8 cellular contexts compared by ENCODE assay signal in the genomic region with DNA sequence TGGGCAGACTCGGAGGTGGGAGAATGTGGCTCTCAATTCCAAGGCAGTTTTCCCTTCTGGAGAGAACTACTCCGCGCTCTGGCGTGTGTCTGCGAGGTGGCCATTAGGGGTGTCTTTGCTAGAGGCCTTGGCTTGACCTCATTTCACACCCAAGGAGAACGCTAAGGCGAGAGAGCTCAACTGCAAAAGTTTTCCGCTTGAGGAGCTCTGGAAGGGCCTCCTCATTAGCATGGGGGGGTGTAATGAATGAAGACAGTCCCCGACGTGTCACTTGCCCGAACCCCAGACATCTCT. TPM values are rescaled to one million over a fixed set of nuclear protein-coding genes. Genes with fewer than 3 reads are reported as not detected.
A peak's percentile ranks its signal among the peaks of the same experiment; 100 is the strongest.
DNase-seq lines count a peak whose midpoint lies in the region; ATAC-seq, FAIRE-seq and TF ChIP-seq lines count a peak whose summit lies in the region.

No MANE protein-coding gene starts in this region.

- TF ChIP-seq RAD21 in GM12878 (IDR thresholded peaks at IDR 0.05; ENCODE audit: insufficient read depth, low read depth, low read length) = no peak

- SMC1A ChIA-PET in GM12878 (lab: Charles Lee; ENCODE audit: uncharacterized antibody, unreplicated experiment) = interaction anchor here (0.6 to 2.9 kb wide), 11 partner anchors 10 to 259 kb away, joined by 3 to 24 read pairs (median 3); no protein-coding TSS in a partner anchor

- no peaks in the 10 kb centered on the region for H4K20me1 ChIP-seq in GM12878 (ENCODE audit: control insufficient read depth, insufficient read depth)

- peak overlapping the region; percentile 94 for H3K4me3 ChIP-seq in GM12878

- ATAC-seq in GM21423 (IDR thresholded peaks at IDR 0.05; ENCODE audit: unreplicated experiment) (peak; percentile 18), GM12878 (peak; percentile 55)

- CTCF ChIA-PET in GM12878 (lab: Yijun Ruan, JAX) = interaction anchor here (0.7 to 4.5 kb wide), 12 partner anchors 10 to 290 kb away, joined by 3 to 33 read pairs (median 4); no protein-coding TSS in a partner anchor

- H3K79me2 ChIP-seq in GM12878 (ENCODE audit: control insufficient read depth, insufficient read depth, low read length) = peaks cover 48% of the 10 kb centered on the region

- peak overlapping the region; percentile 97 for H3K4me2 ChIP-seq in GM12878 (ENCODE audit: control insufficient read depth, insufficient read depth)

- in situ Hi-C loops in GM12878 (cut with MboI) = loop anchor here (5.0 kb wide), 2 partner anchors 188 to 248 kb away; no protein-coding TSS in a partner anchor

- peak overlapping the region; percentile 80 for H3K27ac ChIP-seq in KOPT-K1 (ENCODE audit: low read depth, low read length, poor library complexity, severe bottlenecking)
- peak overlapping the region; percentile 97 for H3K27ac ChIP-seq in GM12878 (ENCODE audit: control insufficient read depth, insufficient read depth)
- H3K27ac ChIP-seq in layer of hippocampus (ENCODE audit: low read depth, low read length) = peak overlapping the region; percentile 92
- peak overlapping the region; percentile 91 for H3K27ac ChIP-seq in temporal lobe (ENCODE audit: low read depth, low read length)

- DNase-seq in GM10266 (ENCODE audit: extremely low spot score) (peak; percentile 83), GM12878 (ENCODE audit: low read depth, low spot score) (peak; percentile 51), AG20443 (ENCODE audit: low spot score) (no peak), islet precursor cell (no peak)

- RAD21 ChIA-PET in GM12878 (lab: Charles Lee; ENCODE audit: unreplicated experiment) = interaction anchor here (0.6 to 2.9 kb wide), 17 partner anchors 10 to 478 kb away, joined by 3 to 34 read pairs (median 5); no protein-coding TSS in a partner anchor

- POLR2A ChIA-PET in GM12878 (lab: Charles Lee) = interaction anchor here (0.8 to 2.2 kb wide), 6 partner anchors 9 to 245 kb away, joined by 3 to 7 read pairs (median 5); no protein-coding TSS in a partner anchor

- H3K4me1 ChIP-seq in GM12878 (ENCODE audit: control insufficient read depth, insufficient read depth, low read length) = no peaks in the 10 kb centered on the region

- no peak; the same call in 1 of the 2 replicates for TF ChIP-seq POLR2A in GM12878 (IDR thresholded peaks at IDR 0.05; ENCODE audit: low read depth, low read length)

- TF ChIP-seq CTCF in GM10266 (IDR thresholded peaks at IDR 0.05; ENCODE audit: control insufficient read depth, insufficient read depth, low read depth, missing control alignments) (no peak), GM12878 (IDR thresholded peaks at IDR 0.05 in 2 of 3, conservative IDR thresholded peaks at IDR 0.05 in 1 of 3; ENCODE audit: control insufficient read depth in 2 of 3, extremely low read depth in 1 of 3, insufficient read depth in 1 of 3, low read depth in 3 of 3, low read length in 3 of 3) (no peak)

- BruUV-seq in GM12878 (replicated peaks; lab: Mats Ljungman, UMichigan) = TSS peak; percentile 83

- no peaks in the 10 kb centered on the region for H3K36me3 ChIP-seq in KOPT-K1 (ENCODE audit: insufficient read depth, low read length)
- no peaks in the 10 kb centered on the region for H3K36me3 ChIP-seq in GM12878 (ENCODE audit: control insufficient read depth in 2 of 2, insufficient read depth in 2 of 2, low read length in 1 of 2)

- intact Hi-C loops in GM12878 (cut with micrococcal nuclease; ENCODE audit: unreplicated experiment) = loop anchor here (1.0 kb wide), 1 partner anchor 123 kb away; no protein-coding TSS in a partner anchor

- peak overlapping the region; percentile 92 for H3K9ac ChIP-seq in GM12878 (ENCODE audit: control insufficient read depth, insufficient read depth, low read length)

- H2AFZ ChIP-seq in GM12878 (ENCODE audit: control insufficient read depth, low read depth, low read length) = peak overlapping the region; percentile 87

- H3K9me3 ChIP-seq in KOPT-K1 (ENCODE audit: insufficient read depth, low read length, poor library complexity, severe bottlenecking) = peaks cover 7% of the 10 kb centered on the region
- H3K9me3 ChIP-seq in GM12878 (replicated peaks; ENCODE audit: control insufficient read depth, insufficient read depth, low read length) = peaks cover 9% of the 10 kb centered on the region

- no peaks in the 10 kb centered on the region for H3K27me3 ChIP-seq in GM12878 (replicated peaks in 1 of 2; ENCODE audit: control insufficient read depth in 2 of 2, insufficient read depth in 2 of 2, low read length in 1 of 2)
- no peaks in the 10 kb centered on the region for H3K27me3 ChIP-seq in layer of hippocampus (ENCODE audit: control insufficient read depth, insufficient read depth, low read length)

- WGBS in GM12878 (ENCODE audit: insufficient coverage, insufficient replicate concordance, low lambda C conversion rate, missing lambda C conversion rate) = 1% methylated on average over 11 of the region's 11 CpGs

- TF ChIP-seq EP300 in GM12878 (IDR thresholded peaks at IDR 0.05; ENCODE audit: borderline replicate concordance in 1 of 2, control insufficient read depth in 1 of 2, low read depth in 2 of 2, low read length in 2 of 2) = no peak

- FAIRE-seq in GM12878 (lab: Jason Lieb, UNC) = no peak

TF ChIP-seq in GM12878, 131 proteins besides CTCF, POLR2A, EP300 and RAD21:
- TF ChIP-seq, protein P1, sequence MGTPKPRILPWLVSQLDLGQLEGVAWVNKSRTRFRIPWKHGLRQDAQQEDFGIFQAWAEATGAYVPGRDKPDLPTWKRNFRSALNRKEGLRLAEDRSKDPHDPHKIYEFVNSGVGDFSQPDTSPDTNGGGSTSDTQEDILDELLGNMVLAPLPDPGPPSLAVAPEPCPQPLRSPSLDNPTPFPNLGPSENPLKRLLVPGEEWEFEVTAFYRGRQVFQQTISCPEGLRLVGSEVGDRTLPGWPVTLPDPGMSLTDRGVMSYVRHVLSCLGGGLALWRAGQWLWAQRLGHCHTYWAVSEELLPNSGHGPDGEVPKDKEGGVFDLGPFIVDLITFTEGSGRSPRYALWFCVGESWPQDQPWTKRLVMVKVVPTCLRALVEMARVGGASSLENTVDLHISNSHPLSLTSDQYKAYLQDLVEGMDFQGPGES (IDR thresholded peaks at IDR 0.05) = no peak
- 0 out of 2 replicates have a peak, but pooled peaks have one; percentile 1 for TF ChIP-seq MYB (IDR thresholded peaks at IDR 0.05; ENCODE audit: borderline replicate concordance, low read depth, low read length)
- TF ChIP-seq STAT3 (IDR thresholded peaks at IDR 0.05; ENCODE audit: low read depth, low read length) = no peak
- TF ChIP-seq PAX8 (IDR thresholded peaks at IDR 0.05) = no peak
- TF ChIP-seq HDAC6 (IDR thresholded peaks at IDR 0.05; ENCODE audit: unreplicated experiment) = no peak
- 0 out of 2 replicates have a peak, but pooled peaks have one; percentile 11 for TF ChIP-seq ESRRA (IDR thresholded peaks at IDR 0.05; ENCODE audit: low read length)
- 0 out of 2 replicates have a peak, but pooled peaks have one; percentile 14 for TF ChIP-seq FOXM1 (IDR thresholded peaks at IDR 0.05; ENCODE audit: low read depth, low read length)
- TF ChIP-seq DPF2 (IDR thresholded peaks at IDR 0.05) = 0 out of 2 replicates have a peak, but pooled peaks have one; percentile 31
- TF ChIP-seq NR2F1 (conservative IDR thresholded peaks at IDR 0.05) = peak; percentile 55; the same call in 1 of the 2 replicates
- TF ChIP-seq ZNF207 (IDR thresholded peaks at IDR 0.05; ENCODE audit: borderline replicate concordance) = no peak
- peak; percentile 12; the same call in 1 of the 2 replicates for TF ChIP-seq SMARCA5 (IDR thresholded peaks at IDR 0.05)
- TF ChIP-seq TCF12 (IDR thresholded peaks at IDR 0.05; ENCODE audit: low read depth, low read length) = peak; percentile 3; the same call in 1 of the 2 replicates
- TF ChIP-seq PAX5 (IDR thresholded peaks at IDR 0.05; ENCODE audit: borderline replicate concordance, low read depth, low read length) = peak; percentile 67; the same call in 1 of the 2 replicates
- peak; percentile 41; the same call in 1 of the 3 replicates for TF ChIP-seq POU2F2 (IDR thresholded peaks at IDR 0.05; ENCODE audit: borderline replicate concordance, low read depth, low read length)
- TF ChIP-seq YY1 (IDR thresholded peaks at IDR 0.05; ENCODE audit: low read depth, low read length) = peak; percentile 50; the same call in 1 of the 2 replicates
- peak; percentile 55; the same call in 1 of the 2 replicates for TF ChIP-seq MTA3 (IDR thresholded peaks at IDR 0.05; ENCODE audit: borderline replicate concordance, low read length)
- no peak for TF ChIP-seq SPI1 (IDR thresholded peaks at IDR 0.05; ENCODE audit: borderline replicate concordance, insufficient read depth, low read depth, low read length)

RNA-seq across cellular contexts. Expression of a gene that starts 0.7 kb away (rescaled TPM):
- total RNA-seq in GM12878 (2013; cell fraction: nucleolus; rRNA removed) = 313 and 326 TPM in 2 replicates
- total RNA-seq in GM12878 (2014; rRNA removed) = 24.5 and 31.6 TPM in 2 replicates
- total RNA-seq in GM12878 (2014; rRNA removed; fragmentation: Illumina TruSeq; extraction: Trizol) = 33.0 and 33.6 TPM in 2 replicates
- 43.9 and 46.5 TPM in 2 replicates for total RNA-seq in GM12878 (2021)
- polyA plus RNA-seq in GM12878 (2011; ENCODE audit: low read depth) = 28.0 TPM
- 87.6 and 109 TPM in 2 replicates for polyA plus RNA-seq in GM12878 (2011; rRNA removed)
- 38.0 and 41.1 TPM in 2 replicates for polyA plus RNA-seq in GM12878 (2011; cell fraction: cytosol; rRNA removed)
- 62.9 and 108 TPM in 2 replicates for polyA plus RNA-seq in GM12878 (2011; cell fraction: nucleus; rRNA removed)
- polyA plus RNA-seq in GM12878 (2012) = 50.2 and 56.7 TPM in 2 replicates
- 46.3 and 53.9 TPM in 2 replicates for polyA plus RNA-seq in GM12878 (2014; fragmentation: Illumina TruSeq; extraction: Trizol)
- 10 to 100 TPM; 24.8 to 39.2 TPM for polyA plus RNA-seq in GM12878 (2014; fragmentation: Nextera tagmentation; extraction: Ambion mirVana)
- 20.7 and 26.0 TPM in 2 replicates for polyA plus RNA-seq in GM12878 (2014; rRNA removed)
- polyA plus RNA-seq in GM12878 (2016; fragmentation: Nextera tagmentation; extraction: Ambion mirVana) = 10 to 100 TPM; 58.3 to 60.6 TPM
- polyA minus RNA-seq in GM12878 (2011; rRNA and poly(A)+ RNA removed) = 66.1 and 88.3 TPM in 2 replicates
- polyA minus RNA-seq in GM12878 (2011; cell fraction: cytosol; rRNA and poly(A)+ RNA removed) = 21.9 and 28.4 TPM in 2 replicates
- 85.2 and 121 TPM in 2 replicates for polyA minus RNA-seq in GM12878 (2011; cell fraction: nucleus; rRNA and poly(A)+ RNA removed)
- 58.8 TPM for total RNA-seq in temporal lobe

Comparison
In these comparisons a context has a peak if more than half of its experiments do, and no peak if none do; other contexts are left out.
1. DNase-seq: peak in GM10266 (single experiment) and GM12878 (single experiment); none in AG20443 (single experiment) and islet precursor cell (single experiment).
2. Peak in every context shown above with its lines, with median percentiles within 50 percentile points of each other: H3K27ac ChIP-seq.